Comparison of ENCODE assay signal across 22 cellular contexts in the genomic region with DNA sequence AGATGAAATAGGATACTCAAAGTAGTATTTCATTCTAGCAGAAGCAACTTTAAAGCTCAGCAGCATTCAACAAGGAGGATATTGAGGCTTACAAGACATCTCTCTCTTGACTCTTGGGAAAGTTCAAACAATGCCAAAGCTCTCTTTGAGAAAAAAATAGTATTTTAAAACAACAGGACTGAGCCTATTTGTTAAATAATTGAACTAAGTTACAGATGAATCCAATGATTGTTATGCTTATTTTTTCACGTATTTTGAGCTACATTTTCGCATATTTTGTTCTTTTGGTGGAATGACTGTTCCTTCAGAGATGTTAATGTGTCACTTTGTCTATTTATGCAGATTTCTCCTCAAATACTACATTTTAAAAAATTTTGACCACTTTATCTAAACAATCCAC.
"Had no signal": no experiment of that assay in that cellular context is flagged by ENCODE, and none has a peak within 500 bp of the region (broad histone marks: within the 10 kb centered on the region; RNA-seq: fewer than 3 reads in every experiment).

No MANE protein-coding gene starts in this region.

- H3K9me3 ChIP-seq: MG63, SJSA1 had no signal

- DNase-seq: IMR-90, Karpas-422, KG1, MG63, NCI-H1092, NCI-H1105 treated with DMSO at 0.1 percent for 48 hours, NCI-H1417 treated with DMSO at 0.1 percent for 48 hours, NCI-H146, NCI-H1694 treated with DMSO at 0.1 percent for 48 hours, NCI-H1930, NCI-H2081, NCI-H2107, NCI-H2227 treated with DMSO at 0.1 percent for 48 hours, NCI-H524, NCI-H69, NCI-H774, Right ventricle myocardium superior, RPMI8226, SIG-M5 had no signal

- H3K4me3 ChIP-seq: MG63, SJSA1, SK-N-MC had no signal

- H3K27me3 ChIP-seq: MG63, SJSA1 had no signal

- H3K36me3 ChIP-seq: MG63, SJSA1 had no signal

- H3K4me1 ChIP-seq: SJSA1 had no signal

- H3K27ac ChIP-seq: SJSA1, SK-N-MC had no signal

- ATAC-seq: HepG2 had no signal
